ENCODE assay signal across 14 cellular contexts in genomic region chr19:16136185-16137067, GRCh38. TPM values are rescaled to one million over a fixed set of nuclear protein-coding genes. Genes with fewer than 3 reads are reported as not detected.
A peak's percentile ranks its signal among the peaks of the same experiment; 100 is the strongest.
DNase-seq lines count a peak whose midpoint lies in the region; TF ChIP-seq lines count a peak whose summit lies in the region.
"Had no signal": no experiment of that assay in that cellular context is flagged by ENCODE, and none has a peak within 500 bp of the region (broad histone marks: within the 10 kb centered on the region; RNA-seq: fewer than 3 reads in every experiment).

No MANE protein-coding gene starts in this region.

- no peak overlapping the region for H3K27ac ChIP-seq in endodermal cell (ENCODE audit: low read depth, low read length)

- H3K4me3 ChIP-seq in endodermal cell (ENCODE audit: low read length): no peak overlapping the region

- H3K9me3 Mint-ChIP-seq in endodermal cell: peaks cover 1% of the 10 kb centered on the region
- H3K9me3 Mint-ChIP-seq in Calu3 (ENCODE audit: low read depth, unreplicated experiment): no peaks in the 10 kb centered on the region

- no peaks in the 10 kb centered on the region for H3K4me1 Mint-ChIP-seq in endodermal cell
- H3K4me1 Mint-ChIP-seq in Calu3 (ENCODE audit: low read depth, unreplicated experiment): no peaks in the 10 kb centered on the region

- no peaks in the 10 kb centered on the region for H3K9me3 ChIP-seq in endodermal cell (ENCODE audit: control insufficient read depth, low read length)

- H3K27ac Mint-ChIP-seq in endodermal cell (no peak overlapping the region), Calu3 (ENCODE audit: unreplicated experiment) (no peak overlapping the region)

- intact Hi-C loops in Calu3 (cut with micrococcal nuclease; ENCODE audit: unreplicated experiment): no loop called here

- CTCF ChIA-PET in Calu3 (lab: Charles Lee): no interaction called here

- H3K27me3 ChIP-seq in endodermal cell (ENCODE audit: control insufficient read depth, insufficient read depth, low read length, poor library complexity, severe bottlenecking): no peaks in the 10 kb centered on the region

- DNase-seq in DMS53 (lab: John Stamatoyannopoulos, UW) (peak; percentile 52), DMS53 treated with DMSO at 0.1 percent for 48 hours (lab: John Stamatoyannopoulos, UW; ENCODE audit: unreplicated experiment) (no peak), NAMALWA (ENCODE audit: low spot score) (peak; percentile 69), endodermal cell (peak; percentile 60), Calu3 (no peak)
- DNase-seq in activated T-cell treated with anti-CD3 and anti-CD28 coated beads, Interleukin-2, amount 50 U/mL, for 1 hour: no peak
- DNase-seq: activated CD8-positive, alpha-beta memory T cell treated with anti-CD3 and anti-CD28 coated beads, Interleukin-2, amount 10 ng/mL, durations not matched to agents 7 days and 5 days; cortex of kidney; foreskin fibroblast; kidney glomerular epithelial cell; NCI-H1048; stimulated activated CD4-positive, alpha-beta T cell treated with anti-CD3 and anti-CD28 coated beads, Interleukin-12 subunit alpha, Interleukin-12 subunit beta, amount 100 ng/mL, for 4 hours had no signal

- H3K4me1 ChIP-seq in endodermal cell (ENCODE audit: control insufficient read depth, insufficient read depth, low read length): no peaks in the 10 kb centered on the region

- peaks cover 12% of the 10 kb centered on the region for H3K27me3 Mint-ChIP-seq in endodermal cell (ENCODE audit: insufficient read depth)
- H3K27me3 Mint-ChIP-seq in Calu3 (ENCODE audit: unreplicated experiment): no peaks in the 10 kb centered on the region
- H3K27me3 Mint-ChIP-seq: activated CD8-positive, alpha-beta memory T cell treated with anti-CD3 and anti-CD28 coated beads, Interleukin-2, amount 10 ng/mL, durations not matched to agents 7 days and 5 days had no signal

- BruUV-seq in Calu3 (replicated peaks; lab: Mats Ljungman, UMichigan): no TSS peak

- H3K36me3 ChIP-seq in endodermal cell (ENCODE audit: control insufficient read depth, insufficient read depth, low read length): peaks cover 31% of the 10 kb centered on the region

- WGBS in endodermal cell (ENCODE audit: insufficient coverage in 1 of 2, insufficient read length in 1 of 2), 2 experiments: 65 to 69% methylated on average over 14 to 17 of the region's 17 CpGs

- H3K36me3 Mint-ChIP-seq in endodermal cell (ENCODE audit: low read depth) (peaks cover 37% of the 10 kb centered on the region), Calu3 (ENCODE audit: insufficient read depth, unreplicated experiment) (peaks cover 30% of the 10 kb centered on the region)

- TF ChIP-seq CTCF in endodermal cell (conservative IDR thresholded peaks at IDR 0.05) (no peak), Calu3 (IDR thresholded peaks at IDR 0.05; ENCODE audit: unreplicated experiment) (no peak)

- H3K4me3 Mint-ChIP-seq in endodermal cell: no peak overlapping the region
- H3K4me3 Mint-ChIP-seq in Calu3 (ENCODE audit: low read depth, unreplicated experiment): no peak overlapping the region
- H3K4me3 Mint-ChIP-seq: activated CD8-positive, alpha-beta memory T cell treated with anti-CD3 and anti-CD28 coated beads, Interleukin-2, amount 10 ng/mL, durations not matched to agents 7 days and 5 days had no signal

- no peak overlapping the region for H3K9ac ChIP-seq in endodermal cell (ENCODE audit: extremely low read depth, low read length, poor library complexity, severe bottlenecking)

RNA-seq across cellular contexts. Expression of gene HSH2D, which starts 7.1 kb away (rescaled TPM):
- total RNA-seq in endodermal cell (under 1 TPM; 0.66 to 0.68 TPM), Calu3 (2022) (29.5 and 50.6 TPM in 2 replicates)
- polyA plus RNA-seq in endodermal cell (2013, experiment 1 of 2): 0.14 TPM
- polyA plus RNA-seq in endodermal cell (2013, experiment 2 of 2): not detected
- total RNA-seq: A172, Daoy had no signal

RNA-seq across cellular contexts. Expression of gene RAB8A, which starts 24.7 kb away (rescaled TPM):
- total RNA-seq in endodermal cell (10 to 100 TPM; 67.7 to 86.0 TPM), Calu3 (2022) (76.6 and 77.3 TPM in 2 replicates)
- polyA plus RNA-seq in endodermal cell (2013, experiment 1 of 2): 50.9 TPM
- polyA plus RNA-seq in endodermal cell (2013, experiment 2 of 2): 49.3 TPM

RNA-seq across cellular contexts. Expression of gene CIB3, which starts 36.9 kb away (rescaled TPM):
- total RNA-seq in endodermal cell (not detected), Calu3 (2022) (not detected in 2 replicates)
- polyA plus RNA-seq in endodermal cell (2013, experiment 1 of 2): not detected
- polyA plus RNA-seq in endodermal cell (2013, experiment 2 of 2): not detected
- total RNA-seq: A172; activated CD8-positive, alpha-beta memory T cell treated with anti-CD3 and anti-CD28 coated beads, Interleukin-2, amount 10 ng/mL, durations not matched to agents 7 days and 5 days; Daoy had no signal

RNA-seq across cellular contexts. Expression of gene FAM32A, which starts 48.8 kb away (rescaled TPM):
- total RNA-seq in endodermal cell (10 to 100 TPM; 71.8 to 80.1 TPM), Calu3 (2022) (42.2 and 47.5 TPM in 2 replicates)
- 84.7 TPM for polyA plus RNA-seq in endodermal cell (2013, experiment 1 of 2)
- 89.8 TPM for polyA plus RNA-seq in endodermal cell (2013, experiment 2 of 2)

Comparison
In these comparisons a context has a peak if more than half of its experiments do, and no peak if none do; other contexts are left out.
1. DNase-seq: peak in DMS53 (single experiment), NAMALWA (single experiment) and endodermal cell (single experiment); none in DMS53 treated with DMSO at 0.1 percent for 48 hours (single experiment), activated T-cell treated with anti-CD3 and anti-CD28 coated beads, Interleukin-2, amount 50 U/mL, for 1 hour (single experiment) and Calu3 (single experiment).
2. RNA of gene HSH2D, which starts 7.1 kb away (total RNA-seq): 29.5 to 50.6 TPM in Calu3; 0.66 to 0.68 TPM in endodermal cell; every median in the first group is over 10 times any median in the second.